Comparison of ENCODE assay signal across 8 cellular contexts in genomic region chr22:42931421-42932196, GRCh38.
DNase-seq lines count a peak whose midpoint lies in the region; ATAC-seq and TF ChIP-seq lines count a peak whose summit lies in the region.

No MANE protein-coding gene starts in this region.

- intact Hi-C loops in PC-3 (cut with micrococcal nuclease) (no loop called here), left ventricle myocardium inferior (cut with micrococcal nuclease) (no loop called here)

- TF ChIP-seq CTCF in PC-3 (conservative IDR thresholded peaks at IDR 0.05; ENCODE audit: low read depth, low read length) (no peak), left ventricle myocardium inferior (IDR thresholded peaks at IDR 0.05; ENCODE audit: borderline replicate concordance) (no peak)

- ATAC-seq in GM21390 (IDR thresholded peaks at IDR 0.05; ENCODE audit: unreplicated experiment): peak; percentile 43
- no peak for ATAC-seq in PC-3
- ATAC-seq in GM19023 (IDR thresholded peaks at IDR 0.05; ENCODE audit: unreplicated experiment): no peak

- CTCF ChIA-PET in PC-3 (lab: Charles Lee): no interaction called here

- no peak overlapping the region for H2AFZ ChIP-seq in PC-3 (ENCODE audit: low read length)

- POLR2A ChIA-PET in PC-3 (lab: Charles Lee; ENCODE audit: unreplicated experiment): no interaction called here

- peak overlapping the region; percentile 43 for H3K4me3 ChIP-seq in BLaER1
- no peak overlapping the region for H3K4me3 ChIP-seq in PC-3 (ENCODE audit: low read length)
- H3K4me3 ChIP-seq in left ventricle myocardium inferior: peak overlapping the region; percentile 7
- no peak overlapping the region for H3K4me3 ChIP-seq in thymus (ENCODE audit: low read length)

- no peaks in the 10 kb centered on the region for H3F3A ChIP-seq in PC-3 (ENCODE audit: low read length, unreplicated experiment)

- peak overlapping the region; percentile 68 for H3K9ac ChIP-seq in BLaER1
- H3K9ac ChIP-seq in PC-3 (ENCODE audit: low read length): no peak overlapping the region

- no peaks in the 10 kb centered on the region for H3K9me2 ChIP-seq in PC-3 (replicated peaks; ENCODE audit: low read length)

- H3K27me3 ChIP-seq in BLaER1 (no peaks in the 10 kb centered on the region), PC-3 (ENCODE audit: low read length) (no peaks in the 10 kb centered on the region), left ventricle myocardium inferior (ENCODE audit: low read depth) (no peaks in the 10 kb centered on the region), thymus (ENCODE audit: control insufficient read depth, insufficient read depth) (no peaks in the 10 kb centered on the region)

- peak overlapping the region; percentile 82 for H3K27ac ChIP-seq in BLaER1
- peak overlapping the region; percentile 16 for H3K27ac ChIP-seq in PC-3 (ENCODE audit: low read length)
- H3K27ac ChIP-seq in left ventricle myocardium inferior (replicated peaks): peak overlapping the region; percentile 95
- H3K27ac ChIP-seq in thymus (ENCODE audit: low read depth): peak overlapping the region; percentile 67

- DNase-seq in PC-3 (no peak), left ventricle myocardium inferior (no peak), occipital lobe (lab: John Stamatoyannopoulos, UW) (no peak), NCI-H2081 treated with DMSO at 0.1 percent for 48 hours (lab: John Stamatoyannopoulos, UW) (no peak)

- H3K79me2 ChIP-seq in PC-3 (ENCODE audit: low read length): peaks cover 75% of the 10 kb centered on the region

- H4K20me1 ChIP-seq in BLaER1: peaks cover 99% of the 10 kb centered on the region
- H4K20me1 ChIP-seq in PC-3 (ENCODE audit: low read length): no peaks in the 10 kb centered on the region

- no TSS peak for BruUV-seq in PC-3 (replicated peaks; lab: Mats Ljungman, UMichigan)

- H3K9me3 ChIP-seq in BLaER1 (no peaks in the 10 kb centered on the region), PC-3 (ENCODE audit: low read length) (no peaks in the 10 kb centered on the region), left ventricle myocardium inferior (replicated peaks) (no peaks in the 10 kb centered on the region), thymus (ENCODE audit: control insufficient read depth) (no peaks in the 10 kb centered on the region)

- H3K36me3 ChIP-seq in BLaER1 (peaks cover 11% of the 10 kb centered on the region), PC-3 (ENCODE audit: low read depth, low read length) (no peaks in the 10 kb centered on the region), left ventricle myocardium inferior (no peaks in the 10 kb centered on the region), thymus (ENCODE audit: control insufficient read depth, insufficient read depth) (no peaks in the 10 kb centered on the region)

- H3K4me2 ChIP-seq in BLaER1 (peak overlapping the region; percentile 90), PC-3 (ENCODE audit: low read length) (no peak overlapping the region)

- WGBS in thymus: 56% methylated on average over 10 of the region's 10 CpGs

- peaks cover 87% of the 10 kb centered on the region for H3K4me1 ChIP-seq in BLaER1
- peaks cover 38% of the 10 kb centered on the region for H3K4me1 ChIP-seq in PC-3 (ENCODE audit: insufficient read depth, low read length)
- H3K4me1 ChIP-seq in left ventricle myocardium inferior: peaks cover 100% of the 10 kb centered on the region
- H3K4me1 ChIP-seq in thymus (ENCODE audit: control insufficient read depth, insufficient read depth, low read length): no peaks in the 10 kb centered on the region

Comparison
In these comparisons a context has a peak if more than half of its experiments do, and no peak if none do; other contexts are left out.
1. H3K27ac ChIP-seq: peak in every context shown above with its lines; median percentile 95 in left ventricle myocardium inferior; 82 in BLaER1; 67 in thymus; 16 in PC-3.
2. H3K4me3 ChIP-seq: peak in BLaER1 (single experiment) and left ventricle myocardium inferior (single experiment); none in PC-3 (single experiment) and thymus (single experiment).